Comparison of ENCODE assay signal across 28 cellular contexts in genomic region chr9:123851851-123852250, GRCh38.
"Had no signal": no experiment of that assay in that cellular context is flagged by ENCODE, and none has a peak within 500 bp of the region (broad histone marks: within the 10 kb centered on the region; RNA-seq: fewer than 3 reads in every experiment).

No MANE protein-coding gene starts in this region.

- FAIRE-seq: endothelial cell of umbilical vein, pancreas, TTC549 had no signal

- H3K27ac ChIP-seq: coronary artery, dorsolateral prefrontal cortex, gastroesophageal sphincter, hepatocyte, pancreas, prostate gland, tibial nerve, VCaP had no signal

- H3K4me1 ChIP-seq: gastroesophageal sphincter, pancreas, prostate gland, tibial nerve had no signal

- H2AFZ ChIP-seq: hepatocyte had no signal

- H3K9me3 ChIP-seq: pancreas, prostate gland had no signal

- H3K36me3 ChIP-seq: pancreas, prostate gland had no signal

- H3K4me2 ChIP-seq: hepatocyte had no signal

- H3K4me3 ChIP-seq: coronary artery, dorsolateral prefrontal cortex, gastroesophageal sphincter, hepatocyte, pancreas, prostate gland, tibial nerve had no signal

- DNase-seq: activated CD4-positive, alpha-beta T cell treated with anti-CD3 and anti-CD28 coated beads for 48 hours; activated CD4-positive, alpha-beta T cell treated with anti-CD3 and anti-CD28 coated beads, Interleukin-2, amount 50 U/mL, for 48 hours; activated CD8-positive, alpha-beta memory T cell treated with anti-CD3 and anti-CD28 coated beads for 24 hours; activated effector memory CD4-positive, alpha-beta T cell treated with Interleukin-2 at 50 U/mL for 16 hours; activated naive CD4-positive, alpha-beta T cell treated with Interleukin-2 at 50 U/mL for 16 hours; anterior cingulate cortex; dorsolateral prefrontal cortex; effector memory CD8-positive, alpha-beta T cell; islet precursor cell; left cardiac atrium; left ventricle myocardium superior; mammary epithelial cell; naive B cell; nephron progenitor cell; nucleus accumbens; pancreas; stimulated activated CD4-positive, alpha-beta T cell treated with anti-CD3 and anti-CD28 coated beads, Interleukin-15, amount 100 ng/mL, for 24 hours; stimulated activated naive CD4-positive, alpha-beta T cell; T-helper 9 cell had no signal

- H3K27me3 ChIP-seq: dorsolateral prefrontal cortex, gastroesophageal sphincter, hepatocyte, pancreas, tibial nerve had no signal

- ATAC-seq: activated CD4-positive, CD25-positive, alpha-beta regulatory T cell treated with anti-CD3 and anti-CD28 coated beads, Interleukin-2, amount 50 U/mL, for 24 hours; effector memory CD8-positive, alpha-beta T cell; gastroesophageal sphincter; left cardiac atrium; left ventricle myocardium superior; pancreas had no signal
